In genomic region chr15:36755341-36755740, GRCh38 we compare ENCODE assay signal across 29 cellular contexts.
A peak's percentile ranks its signal among the peaks of the same experiment; 100 is the strongest.
DNase-seq lines count a peak whose midpoint lies in the region; ATAC-seq and TF ChIP-seq lines count a peak whose summit lies in the region.
"Had no signal": no experiment of that assay in that cellular context is flagged by ENCODE, and none has a peak within 500 bp of the region (broad histone marks: within the 10 kb centered on the region; RNA-seq: fewer than 3 reads in every experiment).

No MANE protein-coding gene starts in this region.

- peaks cover 3% of the 10 kb centered on the region for H3K27me3 Mint-ChIP-seq in brain
- no peaks in the 10 kb centered on the region for H3K27me3 Mint-ChIP-seq in type B pancreatic cell
- H3K27me3 Mint-ChIP-seq: activated naive CD8-positive, alpha-beta T cell; progenitor cell of endocrine pancreas had no signal

- no peak overlapping the region for H3K27ac ChIP-seq in mammary epithelial cell (ENCODE audit: insufficient read depth, low read depth, low read length)
- H3K27ac ChIP-seq in breast epithelium = no peak overlapping the region
- H3K27ac ChIP-seq: BLaER1, esophagus squamous epithelium had no signal

- CTCF ChIA-PET in mammary epithelial cell (lab: Charles Lee; ENCODE audit: low non-redundant PET) = no interaction called here

- BruUV-seq in mammary epithelial cell (replicated peaks; lab: Mats Ljungman, UMichigan) = no TSS peak

- peaks cover 2% of the 10 kb centered on the region for H3K36me3 ChIP-seq in mammary epithelial cell (ENCODE audit: insufficient read depth, low read length)
- H3K36me3 ChIP-seq in breast epithelium = no peaks in the 10 kb centered on the region

- dilution Hi-C loops in mammary epithelial cell (cut with HindIII; ENCODE audit: low sequenced_read_pairs) = no loop called here

- no peaks in the 10 kb centered on the region for H3K4me1 ChIP-seq in mammary epithelial cell (ENCODE audit: insufficient read depth, low read length)
- H3K4me1 ChIP-seq in breast epithelium = no peaks in the 10 kb centered on the region
- H3K4me1 ChIP-seq: BLaER1 had no signal

- H3K27ac Mint-ChIP-seq in brain (peak overlapping the region; percentile 75 to 94 (median 78)), type B pancreatic cell (peak overlapping the region; percentile 30)
- H3K27ac Mint-ChIP-seq: activated CD8-positive, alpha-beta T cell treated with anti-CD3 and anti-CD28 coated beads, Interleukin-2, amount 10 ng/mL, durations not matched to agents 7 days and 5 days; activated naive CD8-positive, alpha-beta T cell; progenitor cell of endocrine pancreas had no signal

- 88% methylated on average over 4 of the region's 4 CpGs for WGBS in mammary epithelial cell (ENCODE audit: low coverage, missing lambda C conversion rate)

- in situ Hi-C loops in mammary epithelial cell (cut with MboI; ENCODE audit: low sequenced_read_pairs in 2 of 2) = no loop called here

- peak; percentile 36 for DNase-seq in mammary epithelial cell
- no peak for DNase-seq in breast epithelium (ENCODE audit: low spot score in 2 of 2)
- peak; percentile 100 for DNase-seq in NCI-H2081 treated with DMSO at 0.1 percent for 48 hours (lab: John Stamatoyannopoulos, UW)
- DNase-seq in type B pancreatic cell (ENCODE audit: extremely low spot score, unreplicated experiment) = no peak
- DNase-seq in OCI-M2 (lab: John Stamatoyannopoulos, UW; ENCODE audit: unreplicated experiment) = no peak
- DNase-seq in middle frontal gyrus (ENCODE audit: extremely low spot score, low spot score) = no peak
- DNase-seq: activated CD4-positive, alpha-beta T cell treated with anti-CD3 and anti-CD28 coated beads for 1 hour; activated CD8-positive, alpha-beta T cell treated with anti-CD3 and anti-CD28 coated beads, Interleukin-2, amount 10 ng/mL, durations not matched to agents 7 days and 5 days; activated effector memory CD4-positive, alpha-beta T cell treated with Interleukin-2 at 50 U/mL for 16 hours; aorta; central memory CD4-positive, alpha-beta T cell; esophagus squamous epithelium; GF-D8; KG1; left colon; MG63; NCI-H526 treated with DMSO at 0.1 percent for 48 hours; OCI-M1; SK-N-SH; stimulated activated CD4-positive, alpha-beta T cell treated with anti-CD3 and anti-CD28 coated beads, Interleukin-12 subunit alpha, Interleukin-12 subunit beta, amount 100 ng/mL, for 4 hours; stimulated activated CD4-positive, alpha-beta T cell treated with anti-CD3 and anti-CD28 coated beads, Interleukin-4, amount 100 ng/mL, for 1 hour; T-helper 2 cell had no signal

- H3K4me3 Mint-ChIP-seq in brain (peak overlapping the region in 3 of 5 experiments; percentile 52 to 78 (median 73)), type B pancreatic cell (peak overlapping the region; percentile 60)
- H3K4me3 Mint-ChIP-seq: activated CD8-positive, alpha-beta T cell treated with anti-CD3 and anti-CD28 coated beads, Interleukin-2, amount 10 ng/mL, durations not matched to agents 7 days and 5 days; activated naive CD8-positive, alpha-beta T cell had no signal

- H2AFZ ChIP-seq in mammary epithelial cell (ENCODE audit: low read depth, low read length) = no peak overlapping the region

- H3K9ac ChIP-seq in mammary epithelial cell (ENCODE audit: insufficient read depth, low read length) = no peak overlapping the region
- H3K9ac ChIP-seq: BLaER1, SK-N-SH had no signal

- intact Hi-C loops in mammary epithelial cell (cut with micrococcal nuclease) (loop anchor here (10.0 kb wide), 1 partner anchor 61 kb away; no protein-coding TSS in a partner anchor), breast epithelium (cut with DNase I; ENCODE audit: low total_unique reads) (loop anchor here (10.0 kb wide), 1 partner anchor 201 kb away; no protein-coding TSS in a partner anchor)

- TF ChIP-seq CTCF in mammary epithelial cell (conservative IDR thresholded peaks at IDR 0.05 in 1 of 2, IDR thresholded peaks at IDR 0.05 in 1 of 2; ENCODE audit: extremely low read depth in 1 of 2, insufficient read depth in 1 of 2, low read depth in 1 of 2, low read length in 2 of 2) = no peak
- TF ChIP-seq CTCF in breast epithelium (IDR thresholded peaks at IDR 0.05) = no peak
- TF ChIP-seq CTCF in brain (conservative IDR thresholded peaks at IDR 0.05) = no peak
- TF ChIP-seq CTCF in type B pancreatic cell (conservative IDR thresholded peaks at IDR 0.05) = no peak

- H3K4me1 Mint-ChIP-seq in brain (peaks cover 57% of the 10 kb centered on the region), type B pancreatic cell (ENCODE audit: unreplicated experiment) (peaks cover 14% of the 10 kb centered on the region)

- no peaks in the 10 kb centered on the region for H3K27me3 ChIP-seq in mammary epithelial cell (ENCODE audit: insufficient read depth, low read length)
- no peaks in the 10 kb centered on the region for H3K27me3 ChIP-seq in breast epithelium
- H3K27me3 ChIP-seq: BLaER1, esophagus squamous epithelium, MG63 had no signal

- no peak overlapping the region for H3K4me2 ChIP-seq in mammary epithelial cell (ENCODE audit: insufficient read depth, low read depth, low read length)
- H3K4me2 ChIP-seq: BLaER1, SK-N-SH had no signal

- peaks cover 35% of the 10 kb centered on the region for H3K36me3 Mint-ChIP-seq in brain
- H3K36me3 Mint-ChIP-seq in type B pancreatic cell = peaks cover 18% of the 10 kb centered on the region

- H3K79me2 ChIP-seq in mammary epithelial cell (ENCODE audit: insufficient read depth, low read length) = no peaks in the 10 kb centered on the region

- TF ChIP-seq POLR2A in breast epithelium (IDR thresholded peaks at IDR 0.05) = no peak

- H4K20me1 ChIP-seq in mammary epithelial cell (ENCODE audit: insufficient read depth, low read length) = no peaks in the 10 kb centered on the region
- H4K20me1 ChIP-seq: BLaER1 had no signal

- H3K4me3 ChIP-seq in mammary epithelial cell (replicated peaks in 1 of 3; ENCODE audit: insufficient read depth in 1 of 3, low read depth in 2 of 3, low read length in 3 of 3) = no peak overlapping the region
- H3K4me3 ChIP-seq in breast epithelium = no peak overlapping the region
- H3K4me3 ChIP-seq: BLaER1, esophagus squamous epithelium, MG63 had no signal

- H3K9me3 ChIP-seq in mammary epithelial cell (replicated peaks; ENCODE audit: insufficient read depth, low read length) (no peaks in the 10 kb centered on the region), breast epithelium (peaks cover 0 to 4% of the 10 kb centered on the region in 2 donors)
- H3K9me3 ChIP-seq: esophagus squamous epithelium, MG63, SK-N-SH had no signal

- no peak for ATAC-seq in HG02798 (IDR thresholded peaks at IDR 0.05; ENCODE audit: poor library complexity, unreplicated experiment)
- ATAC-seq: activated CD8-positive, alpha-beta T cell treated with anti-CD3 and anti-CD28 coated beads, Interleukin-2, amount 10 ng/mL, durations not matched to agents 7 days and 5 days; HCT116; left colon; sciatic nerve had no signal

- peaks cover 0 to 13% (median 7%) of the 10 kb centered on the region in 5 experiments for H3K9me3 Mint-ChIP-seq in brain
- no peaks in the 10 kb centered on the region for H3K9me3 Mint-ChIP-seq in type B pancreatic cell

Comparison
In these comparisons a context has a peak if more than half of its experiments do, and no peak if none do; other contexts are left out.
1. DNase-seq: peak in mammary epithelial cell (single experiment) and NCI-H2081 treated with DMSO at 0.1 percent for 48 hours (single experiment); none in breast epithelium (0 of 2), type B pancreatic cell (single experiment), OCI-M2 (single experiment) and middle frontal gyrus (single experiment).